ENCODE assay signal across 24 cellular contexts in genomic region chr6:169132361-169132895, GRCh38.
"Had no signal": no experiment of that assay in that cellular context is flagged by ENCODE, and none has a peak within 500 bp of the region (broad histone marks: within the 10 kb centered on the region; RNA-seq: fewer than 3 reads in every experiment).

No MANE protein-coding gene starts in this region.

- H3K9ac ChIP-seq: parathyroid adenoma had no signal

- H3K36me3 ChIP-seq: cardiac muscle cell, colonic mucosa, gastroesophageal sphincter, spleen, tibial nerve had no signal

- ATAC-seq: activated naive CD8-positive, alpha-beta T cell treated with anti-CD3 and anti-CD28 coated beads, Interleukin-2, amount 50 U/mL, for 24 hours; body of pancreas; gastroesophageal sphincter; naive thymus-derived CD8-positive, alpha-beta T cell; psoas muscle; right cardiac atrium had no signal

- H3K4me1 ChIP-seq: body of pancreas, colonic mucosa, parathyroid adenoma, psoas muscle, spleen, tibial nerve had no signal

- H3K27me3 ChIP-seq: body of pancreas, cardiac muscle cell, colonic mucosa, gastroesophageal sphincter, spleen, tibial nerve had no signal

- H2AFZ ChIP-seq: parathyroid adenoma had no signal

- DNase-seq: activated CD4-positive, alpha-beta memory T cell treated with anti-CD3 and anti-CD28 coated beads for 36 hours; activated CD4-positive, alpha-beta T cell treated with anti-CD3 and anti-CD28 coated beads for 4 hours; activated CD8-positive, alpha-beta memory T cell treated with anti-CD3 and anti-CD28 coated beads, Interleukin-2, amount 50 U/mL, for 4 hours; activated gamma-delta T cell; activated naive CD8-positive, alpha-beta T cell treated with anti-CD3 and anti-CD28 coated beads, Interleukin-2, amount 50 U/mL, for 24 hours; activated T-cell treated with anti-CD3 and anti-CD28 coated beads, Interleukin-2, amount 50 U/mL, for 1 hour; body of pancreas; cerebellar nuclear complex; colonic mucosa; effector CD8-positive, alpha-beta T cell; head of caudate nucleus; hypothalamus; immature natural killer cell; naive thymus-derived CD8-positive, alpha-beta T cell; nucleus accumbens; psoas muscle; right cardiac atrium; spleen; stimulated activated naive CD4-positive, alpha-beta T cell had no signal

- H3K4me3 ChIP-seq: body of pancreas, cardiac muscle cell, colonic mucosa, gastroesophageal sphincter, psoas muscle, spleen, tibial nerve had no signal

- H3K9me3 ChIP-seq: body of pancreas, colonic mucosa, gastroesophageal sphincter had no signal

- H3K79me2 ChIP-seq: parathyroid adenoma had no signal

- H3K27ac ChIP-seq: body of pancreas, cardiac muscle cell, colonic mucosa, gastroesophageal sphincter, parathyroid adenoma, psoas muscle, spleen, tibial nerve had no signal

- FAIRE-seq: endometrium had no signal
